In the genomic region with DNA sequence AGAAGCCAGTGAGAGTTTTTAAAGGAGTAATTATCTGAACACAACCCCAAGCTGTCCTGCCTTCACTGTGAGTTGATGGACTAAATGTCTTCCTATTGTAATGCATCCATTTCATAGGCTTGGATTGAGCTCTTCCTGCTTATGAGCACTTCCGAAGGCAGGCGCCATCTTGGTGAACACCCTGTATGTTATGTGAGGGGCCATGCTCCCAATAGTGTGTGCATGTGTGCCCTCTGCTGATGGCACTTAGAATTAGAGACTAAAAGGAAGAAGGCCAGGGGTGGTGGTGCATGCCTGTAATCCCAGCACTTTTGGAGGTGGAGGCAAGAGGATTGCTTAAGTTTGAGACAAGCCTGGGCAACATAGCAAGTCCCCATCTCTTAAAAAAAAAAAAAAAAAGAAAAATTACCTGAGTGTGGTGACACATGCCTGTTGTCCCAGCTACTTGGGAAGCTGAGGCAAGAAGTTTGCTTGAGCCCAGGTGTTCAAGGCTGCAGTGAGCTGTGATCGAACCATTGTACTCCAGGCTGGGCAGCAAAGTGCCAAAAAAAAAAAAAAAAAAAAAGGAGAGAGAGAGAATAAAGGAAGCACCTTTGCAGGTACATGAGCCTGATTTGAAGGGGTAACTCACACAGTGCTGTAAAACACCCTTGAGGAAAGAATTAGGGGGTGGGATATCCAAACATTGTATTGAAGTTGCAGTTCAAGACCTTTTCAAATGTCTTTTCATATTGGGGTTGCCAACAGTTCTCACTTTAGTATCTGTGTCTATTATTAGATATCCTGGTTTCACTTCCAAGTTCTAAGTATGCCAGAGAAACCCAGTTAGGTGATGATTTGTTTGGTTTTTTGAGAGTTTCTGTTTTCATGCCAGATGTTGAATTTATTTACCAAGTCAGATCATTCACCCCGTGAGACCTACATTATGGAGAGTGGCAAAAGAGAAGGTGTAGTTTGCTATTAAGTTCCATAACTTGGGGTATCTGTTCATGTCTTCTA, we compare ENCODE assay signal across 8 cellular contexts.
DNase-seq lines count a peak whose midpoint lies in the region; ATAC-seq lines count a peak whose summit lies in the region.

No MANE protein-coding gene starts in this region.

- DNase-seq in NCI-H1105 (lab: John Stamatoyannopoulos, UW) = peak; percentile 3
- DNase-seq in NCI-H1105 treated with DMSO at 0.1 percent for 48 hours (lab: John Stamatoyannopoulos, UW) = no peak
- DNase-seq in SK-MEL-5 (ENCODE audit: low read depth, low spot score) = peak; percentile 89
- no peak for DNase-seq in left cardiac atrium
- DNase-seq in AG08395 (ENCODE audit: low spot score) = no peak
- DNase-seq in inferior parietal cortex (ENCODE audit: extremely low spot score) = no peak

- in situ Hi-C loops in SK-MEL-5 (cut with HindIII; ENCODE audit: low pct_unique_long_range_greater_than_20kb, low sequenced_read_pairs) = no loop called here

- intact Hi-C loops in left cardiac atrium (cut with DNase I) = no loop called here

- ATAC-seq in GM19467 (IDR thresholded peaks at IDR 0.05; ENCODE audit: unreplicated experiment) = peak; percentile 48
- ATAC-seq in HG03457 (IDR thresholded peaks at IDR 0.05; ENCODE audit: unreplicated experiment) = peak; percentile 50
- ATAC-seq in left cardiac atrium = peak; percentile 38 to 63

Comparison
In these comparisons a context has a peak if more than half of its experiments do, and no peak if none do; other contexts are left out.
1. DNase-seq: peak in NCI-H1105 (single experiment) and SK-MEL-5 (single experiment); none in NCI-H1105 treated with DMSO at 0.1 percent for 48 hours (single experiment), left cardiac atrium (single experiment), AG08395 (single experiment) and inferior parietal cortex (single experiment).
2. Peak in every context shown above with its lines, with median percentiles within 50 percentile points of each other: ATAC-seq.